8 cellular contexts compared by ENCODE assay signal in the genomic region with DNA sequence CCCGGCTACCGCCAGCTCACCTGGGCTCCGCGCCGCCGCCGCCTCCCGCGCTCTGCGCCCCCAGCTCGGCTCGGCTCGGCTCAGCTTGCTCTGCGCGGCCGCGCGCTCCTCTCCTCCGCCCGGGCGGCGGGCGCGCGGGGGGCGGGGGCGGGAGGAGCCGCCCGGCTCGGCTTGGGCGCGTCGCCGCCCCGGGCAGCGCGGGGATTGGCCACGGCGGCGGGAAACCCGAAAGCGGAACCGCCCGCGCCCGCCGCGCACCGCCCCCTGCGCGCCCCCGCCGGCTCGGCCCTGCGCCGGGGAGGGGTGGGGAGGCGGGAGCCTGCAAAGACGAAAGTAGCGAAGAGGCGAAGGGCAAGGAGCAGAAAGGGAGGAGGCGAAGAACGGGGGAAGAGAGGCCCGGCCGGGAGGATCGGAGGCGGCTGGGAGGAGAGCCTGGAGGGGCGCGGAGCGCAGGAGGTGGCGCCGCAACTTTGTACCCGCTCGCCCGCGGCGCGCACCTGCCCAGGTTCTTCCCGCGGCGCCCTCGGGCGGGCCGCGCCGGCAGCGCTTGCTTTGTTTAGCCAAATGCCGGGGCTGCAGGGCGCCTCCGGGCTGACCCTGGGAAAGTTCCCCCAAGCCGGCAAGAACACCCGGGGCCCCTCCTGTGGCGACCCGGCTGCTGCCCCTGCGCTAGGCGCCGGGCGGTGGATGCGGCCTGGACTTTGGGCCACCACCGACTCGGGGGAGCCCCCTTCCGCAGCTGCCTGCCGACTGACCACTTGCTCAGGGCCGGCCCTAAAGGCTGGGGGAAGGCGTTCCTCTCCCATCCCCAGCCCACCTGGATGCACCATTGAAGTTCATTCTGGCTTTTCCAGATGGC. TPM values are rescaled to one million over a fixed set of nuclear protein-coding genes. Genes with fewer than 3 reads are reported as not detected.
A peak's percentile ranks its signal among the peaks of the same experiment; 100 is the strongest.
DNase-seq lines count a peak whose midpoint lies in the region.

A gene (minus strand): TSS at position 92 of the 859 bp plus-strand sequence. CDS start 22,183 bp downstream, outside the sequence.

- H3K27me3 ChIP-seq in H7 (ENCODE audit: control insufficient read depth, insufficient read depth, low read length) (no peaks in the 10 kb centered on the region), MG63 (no peaks in the 10 kb centered on the region)

- no peaks in the 10 kb centered on the region for H3K9me3 ChIP-seq in MG63
- no peaks in the 10 kb centered on the region for H3K9me3 ChIP-seq in SK-N-MC (ENCODE audit: low read depth, low read length)

- no peaks in the 10 kb centered on the region for H3K27me3 Mint-ChIP-seq in activated naive CD4-positive, alpha-beta T cell treated with anti-CD3 and anti-CD28 coated beads for 36 hours (ENCODE audit: low read depth)

- H3K9ac ChIP-seq in SK-N-MC (ENCODE audit: insufficient read length) = peak within 1 kb of the TSS; percentile 93

- H3K4me3 ChIP-seq in H7 (ENCODE audit: insufficient read depth, low read depth, low read length) (peak within 1 kb of the TSS; percentile 96), MG63 (peak within 1 kb of the TSS; percentile 95), SK-N-MC (peak within 1 kb of the TSS; percentile 86)

- peak within 1 kb of the TSS; percentile 65 for H3K27ac Mint-ChIP-seq in activated naive CD4-positive, alpha-beta T cell treated with anti-CD3 and anti-CD28 coated beads for 36 hours

- intact Hi-C loops in activated naive CD4-positive, alpha-beta T cell treated with anti-CD3 and anti-CD28 coated beads for 36 hours (cut with micrococcal nuclease) = loop anchor here (1.0 to 5.0 kb wide), 6 partner anchors 55 to 591 kb away; a partner anchor contains a TSS

- DNase-seq in GDM1 (lab: John Stamatoyannopoulos, UW) (peak; percentile 86), H7 (peak; percentile 98), MG63 (peak; percentile 86), SK-N-MC (ENCODE audit: low read depth, low spot score) (no peak), germinal center (ENCODE audit: low spot score) (peak; percentile 96), nucleus accumbens (lab: John Stamatoyannopoulos, UW) (peak in 54 of 56 donors; percentile 33 to 90 (median 71)), substantia nigra (lab: John Stamatoyannopoulos, UW) (peak in 46 of 49 donors; percentile 20 to 92 (median 66))
- peak; percentile 82 for DNase-seq in activated naive CD4-positive, alpha-beta T cell treated with anti-CD3 and anti-CD28 coated beads for 36 hours

- H3K36me3 ChIP-seq in H7 (replicated peaks; ENCODE audit: control insufficient read depth, insufficient read depth, low read length) (peaks cover 2% of the 10 kb centered on the region), MG63 (peaks cover 3% of the 10 kb centered on the region), SK-N-MC (ENCODE audit: insufficient read depth, low read length) (peaks cover 5% of the 10 kb centered on the region; the same call in 1 of the 2 replicates)

- H3K4me3 Mint-ChIP-seq in activated naive CD4-positive, alpha-beta T cell treated with anti-CD3 and anti-CD28 coated beads for 36 hours = peak within 1 kb of the TSS; percentile 90

- H3K36me3 Mint-ChIP-seq in activated naive CD4-positive, alpha-beta T cell treated with anti-CD3 and anti-CD28 coated beads for 36 hours (ENCODE audit: low read depth) = peaks cover 8% of the 10 kb centered on the region

- CTCF ChIA-PET in activated naive CD4-positive, alpha-beta T cell treated with anti-CD3 and anti-CD28 coated beads for 36 hours (lab: Charles Lee) = interaction anchor here (0.5 to 0.6 kb wide), 2 partner anchors 54 to 213 kb away, joined by 3 read pairs; no protein-coding TSS in a partner anchor

- no peak within 1 kb of the TSS for H3K27ac ChIP-seq in SK-N-MC
- H3K27ac ChIP-seq in substantia nigra (ENCODE audit: low read depth, low read length, poor library complexity, severe bottlenecking) = peak within 1 kb of the TSS; percentile 68

- H3K9me3 Mint-ChIP-seq in activated naive CD4-positive, alpha-beta T cell treated with anti-CD3 and anti-CD28 coated beads for 36 hours = no peaks in the 10 kb centered on the region

- H3K4me1 Mint-ChIP-seq in activated naive CD4-positive, alpha-beta T cell treated with anti-CD3 and anti-CD28 coated beads for 36 hours (ENCODE audit: low read depth) = peaks cover 24% of the 10 kb centered on the region

RNA-seq across cellular contexts. Expression of the gene that starts here (rescaled TPM):
- total RNA-seq in H7 (2014; rRNA removed; shearing (Covaris generic)) = 11.0 and 11.6 TPM in 2 replicates
- total RNA-seq in MG63 (2014; rRNA removed; shearing (Covaris generic); ENCODE audit: low replicate concordance) = 35.9 and 36.6 TPM in 2 replicates
- total RNA-seq in activated naive CD4-positive, alpha-beta T cell treated with anti-CD3 and anti-CD28 coated beads for 36 hours = 10 to 100 TPM; 14.8 to 18.8 TPM
